Comparison of ENCODE assay signal across 5 cellular contexts in the genomic region with DNA sequence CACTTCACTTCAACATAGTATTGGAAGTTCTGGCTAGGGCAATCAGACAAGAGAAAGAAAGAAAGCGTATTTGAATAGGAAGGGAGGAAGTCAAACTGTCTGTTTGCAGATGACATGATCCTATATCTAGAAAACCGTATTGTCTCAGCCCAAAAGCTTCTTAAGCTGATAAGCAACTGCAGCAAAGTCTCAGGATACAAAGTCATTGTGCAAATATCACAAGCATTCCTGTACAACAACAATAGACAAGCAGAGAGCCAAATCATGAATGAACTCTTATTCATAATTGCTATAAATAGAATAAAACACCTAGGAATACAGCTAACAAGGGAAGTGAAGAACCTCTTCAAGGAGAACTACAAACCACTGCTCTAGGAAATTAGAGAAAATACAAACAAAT.
DNase-seq lines count a peak whose midpoint lies in the region; ATAC-seq, FAIRE-seq and TF ChIP-seq lines count a peak whose summit lies in the region.
"Not testable (repeated sequence)": the region's sequence is repeated elsewhere in the genome, so short reads cannot be mapped to it uniquely, and the experiment has no call there.

No MANE protein-coding gene starts in this region.

- not testable (repeated sequence) for H3K9ac ChIP-seq in PC-3 (ENCODE audit: low read length); mammary epithelial cell (ENCODE audit: insufficient read depth, low read length); keratinocyte (ENCODE audit: control insufficient read depth, extremely low read depth, insufficient read depth, low read length)

- H3K27ac ChIP-seq in PC-3 (ENCODE audit: low read length) (peak overlapping the region; percentile 36; the same call in 1 of the 2 replicates), epithelial cell of prostate (peak overlapping the region; percentile 26)
- H3K27ac ChIP-seq in mammary epithelial cell (ENCODE audit: insufficient read depth, low read depth, low read length); keratinocyte (ENCODE audit: control insufficient read depth, insufficient read depth, low read length): not testable (repeated sequence)

- TF ChIP-seq CTCF in PC-3 (conservative IDR thresholded peaks at IDR 0.05; ENCODE audit: low read depth, low read length); mammary epithelial cell (conservative IDR thresholded peaks at IDR 0.05 in 1 of 2, IDR thresholded peaks at IDR 0.05 in 1 of 2; ENCODE audit: extremely low read depth in 1 of 2, insufficient read depth in 1 of 2, low read depth in 1 of 2, low read length in 2 of 2); keratinocyte (optimal IDR thresholded peaks at IDR 0.05 in 1 of 3, IDR thresholded peaks at IDR 0.05 in 1 of 3, conservative IDR thresholded peaks at IDR 0.05 in 1 of 3; ENCODE audit: extremely low read depth in 1 of 3, insufficient read depth in 2 of 3, low read length in 3 of 3): not testable (repeated sequence)

- not testable (repeated sequence) for H2AFZ ChIP-seq in PC-3 (ENCODE audit: low read length); mammary epithelial cell (ENCODE audit: low read depth, low read length)
- peak overlapping the region; percentile 37 for H2AFZ ChIP-seq in keratinocyte (ENCODE audit: control insufficient read depth, low read length)

- POLR2A ChIA-PET in PC-3 (lab: Charles Lee; ENCODE audit: unreplicated experiment) = interaction anchor here (0.6 kb wide), 1 partner anchor 10 kb away, joined by 3 read pairs; no protein-coding TSS in a partner anchor

- not testable (repeated sequence) for BruUV-seq in PC-3 (replicated peaks; lab: Mats Ljungman, UMichigan); mammary epithelial cell (replicated peaks; lab: Mats Ljungman, UMichigan)

- CTCF ChIA-PET in PC-3 (lab: Charles Lee); mammary epithelial cell (lab: Charles Lee; ENCODE audit: low non-redundant PET): not testable (repeated sequence)

- H3F3A ChIP-seq in PC-3 (ENCODE audit: low read length, unreplicated experiment) = not testable (repeated sequence)

- FAIRE-seq in keratinocyte (lab: Jason Lieb, UNC) = peak; percentile 46

- H3K27me3 ChIP-seq in PC-3 (ENCODE audit: low read length); mammary epithelial cell (ENCODE audit: insufficient read depth, low read length); keratinocyte (ENCODE audit: control insufficient read depth, extremely low read depth, insufficient read depth, low read length): not testable (repeated sequence)

- not testable (repeated sequence) for H3K9me2 ChIP-seq in PC-3 (replicated peaks; ENCODE audit: low read length)

- in situ Hi-C loops in mammary epithelial cell (cut with MboI; ENCODE audit: low sequenced_read_pairs in 2 of 2) = not testable (repeated sequence)

- DNase-seq in HT1080 (ENCODE audit: low read depth) = peak; percentile 21
- DNase-seq in PC-3 = peak; percentile 80
- DNase-seq in mammary epithelial cell = peak; percentile 23
- DNase-seq in epithelial cell of prostate (ENCODE audit: low read depth, low spot score); keratinocyte (ENCODE audit: low read depth, low spot score): not testable (repeated sequence)

- not testable (repeated sequence) for H3K9me3 ChIP-seq in PC-3 (ENCODE audit: low read length); mammary epithelial cell (replicated peaks; ENCODE audit: insufficient read depth, low read length); keratinocyte (ENCODE audit: control insufficient read depth, low read depth, low read length)

- WGBS in mammary epithelial cell (ENCODE audit: low coverage, missing lambda C conversion rate) = 82% methylated on average over 2 of the region's 2 CpGs

- not testable (repeated sequence) for H3K9me1 ChIP-seq in keratinocyte (ENCODE audit: control insufficient read depth, extremely low read depth, insufficient read depth, low read length)

- not testable (repeated sequence) for H3K79me2 ChIP-seq in PC-3 (ENCODE audit: low read length); mammary epithelial cell (ENCODE audit: insufficient read depth, low read length); keratinocyte (ENCODE audit: control insufficient read depth, insufficient read depth, low read length)

- peak; percentile 69 for ATAC-seq in PC-3

- dilution Hi-C loops in mammary epithelial cell (cut with HindIII; ENCODE audit: low sequenced_read_pairs); keratinocyte (cut with MboI; ENCODE audit: extremely low pct_ligation_motif_present, low sequenced_read_pairs): not testable (repeated sequence)

- intact Hi-C loops in PC-3 (cut with micrococcal nuclease); mammary epithelial cell (cut with micrococcal nuclease): not testable (repeated sequence)

- H3K4me3 ChIP-seq in PC-3 (ENCODE audit: low read length); mammary epithelial cell (replicated peaks in 1 of 3; ENCODE audit: insufficient read depth in 1 of 3, low read depth in 2 of 3, low read length in 3 of 3); keratinocyte (ENCODE audit: control insufficient read depth in 2 of 3, extremely low read depth in 1 of 3, insufficient read depth in 2 of 3, low read depth in 1 of 3, low read length in 3 of 3): not testable (repeated sequence)

- H3K4me2 ChIP-seq in PC-3 (ENCODE audit: low read length) = peak overlapping the region; percentile 7; the same call in 1 of the 2 replicates
- H3K4me2 ChIP-seq in mammary epithelial cell (ENCODE audit: insufficient read depth, low read depth, low read length); keratinocyte (ENCODE audit: control insufficient read depth, extremely low read depth, insufficient read depth, low read depth, low read length): not testable (repeated sequence)

- peaks cover 11% of the 10 kb centered on the region for H3K4me1 ChIP-seq in PC-3 (ENCODE audit: insufficient read depth, low read length)
- H3K4me1 ChIP-seq in mammary epithelial cell (ENCODE audit: insufficient read depth, low read length); keratinocyte (ENCODE audit: control insufficient read depth, extremely low read depth, insufficient read depth, low read length): not testable (repeated sequence)

- H3K36me3 ChIP-seq in PC-3 (ENCODE audit: low read depth, low read length); mammary epithelial cell (ENCODE audit: insufficient read depth, low read length); keratinocyte (ENCODE audit: control insufficient read depth in 2 of 2, extremely low read depth in 1 of 2, insufficient read depth in 2 of 2, low read length in 2 of 2): not testable (repeated sequence)

- H4K20me1 ChIP-seq in PC-3 (ENCODE audit: low read length); mammary epithelial cell (ENCODE audit: insufficient read depth, low read length); keratinocyte (ENCODE audit: control insufficient read depth, extremely low read depth, insufficient read depth, low read length): not testable (repeated sequence)
